Comparison of ENCODE assay signal across 8 cellular contexts in the genomic region with DNA sequence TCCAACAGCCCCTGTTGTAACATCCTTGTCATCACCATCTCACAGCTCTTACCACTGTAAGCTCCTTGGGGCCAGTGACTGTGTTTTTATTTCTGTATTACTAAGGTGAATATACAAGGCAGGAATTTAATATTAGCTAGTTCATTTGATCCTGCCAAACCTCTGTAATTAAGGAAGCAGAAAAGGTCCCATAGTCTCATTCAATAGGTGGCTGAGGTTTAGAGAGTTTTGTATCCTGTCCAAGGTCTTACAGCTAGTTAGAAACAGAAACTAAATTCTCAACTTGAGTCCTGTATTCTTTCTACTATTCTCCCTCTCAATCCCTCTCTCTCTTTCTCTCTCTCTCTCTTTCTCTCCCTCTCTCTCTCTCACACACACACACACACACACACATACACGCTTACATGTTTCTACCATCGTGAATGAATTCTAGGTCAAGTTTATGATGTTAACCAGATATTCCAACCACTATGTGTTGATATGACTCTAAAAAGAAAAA. TPM values are rescaled to one million over a fixed set of nuclear protein-coding genes. Genes with fewer than 3 reads are reported as not detected.
DNase-seq lines count a peak whose midpoint lies in the region; ATAC-seq and TF ChIP-seq lines count a peak whose summit lies in the region.

No MANE protein-coding gene starts in this region.

- no peaks in the 10 kb centered on the region for H3K4me1 ChIP-seq in body of pancreas

- H3K27ac ChIP-seq in body of pancreas: peak overlapping the region in 2 of 4 donors; percentile 39 to 60

- CTCF ChIA-PET in BJ (lab: Yijun Ruan, JAX): interaction anchor here (1.0 to 7.3 kb wide), 4 partner anchors 25 to 145 kb away, joined by 3 to 28 read pairs (median 4); partner anchors contain the start of genes GLIPR1L1 and GLIPR1L2

- no peaks in the 10 kb centered on the region for H3K27me3 Mint-ChIP-seq in mesothelial cell of epicardium (ENCODE audit: low read depth)

- no peaks in the 10 kb centered on the region for H3K9me3 Mint-ChIP-seq in mesothelial cell of epicardium

- peaks cover 32% of the 10 kb centered on the region for H3K4me1 Mint-ChIP-seq in mesothelial cell of epicardium

- DNase-seq in BJ (ENCODE audit: low read depth) (peak; percentile 76), body of pancreas (no peak), mesothelial cell of epicardium (ENCODE audit: low spot score in 2 of 2, unreplicated experiment in 2 of 2) (no peak), NCI-H2107 treated with DMSO at 0.1 percent for 48 hours (lab: John Stamatoyannopoulos, UW; ENCODE audit: unreplicated experiment) (no peak), SKM-1 (lab: John Stamatoyannopoulos, UW; ENCODE audit: unreplicated experiment) (no peak), DMS153 (lab: John Stamatoyannopoulos, UW) (no peak)

- intact Hi-C loops in body of pancreas (cut with DNase I): no loop called here

- ATAC-seq in GM19452 (IDR thresholded peaks at IDR 0.05; ENCODE audit: unreplicated experiment) (peak; percentile 39), HG03558 (IDR thresholded peaks at IDR 0.05; ENCODE audit: extremely low read depth, unreplicated experiment) (peak; percentile 17), body of pancreas (peak; percentile 65)

- H3K9me3 ChIP-seq in body of pancreas: no peaks in the 10 kb centered on the region

- peak overlapping the region; percentile 97 for H3K27ac Mint-ChIP-seq in mesothelial cell of epicardium

- H3K27me3 ChIP-seq in BJ (ENCODE audit: control insufficient read depth, insufficient read depth, low read length) (no peaks in the 10 kb centered on the region), body of pancreas (no peaks in the 10 kb centered on the region)

- no peaks in the 10 kb centered on the region for H3K36me3 ChIP-seq in BJ (ENCODE audit: control insufficient read depth, insufficient read depth, low read length)
- no peaks in the 10 kb centered on the region for H3K36me3 ChIP-seq in body of pancreas (replicated peaks in 1 of 2; ENCODE audit: insufficient read depth in 1 of 2, low read depth in 2 of 2)

- H3K36me3 Mint-ChIP-seq in mesothelial cell of epicardium: no peaks in the 10 kb centered on the region

- 0 to 19% methylated on average over 2 of the region's 2 CpGs for WGBS in body of pancreas, 2 donors

- H3K4me3 ChIP-seq in BJ (ENCODE audit: low read depth, low read length): peak overlapping the region; percentile 42
- H3K4me3 ChIP-seq in body of pancreas: no peak overlapping the region

- TF ChIP-seq CTCF in BJ (IDR thresholded peaks at IDR 0.05; ENCODE audit: insufficient read depth, low read depth, low read length): no peak
- peak in 1 of 7 experiments; percentile 6 for TF ChIP-seq CTCF in body of pancreas (IDR thresholded peaks at IDR 0.05)
- TF ChIP-seq CTCF in mesothelial cell of epicardium (IDR thresholded peaks at IDR 0.05; ENCODE audit: unreplicated experiment): no peak

- no peak for TF ChIP-seq POLR2A in body of pancreas (IDR thresholded peaks at IDR 0.05)

- POLR2A ChIA-PET in BJ (lab: Charles Lee): interaction anchor here (0.7 to 1.5 kb wide), 3 partner anchors 24 to 150 kb away, joined by 3 to 4 read pairs (median 3); partner anchors contain the start of gene CAPS2

- peak overlapping the region; percentile 70 for H3K4me3 Mint-ChIP-seq in mesothelial cell of epicardium

RNA-seq across cellular contexts. Expression of gene GLIPR1, which starts 0.5 kb away (rescaled TPM):
- 175 and 214 TPM in 2 replicates for polyA plus RNA-seq in BJ (2011; rRNA removed)
- 60.5 and 88.3 TPM in 2 replicates for polyA minus RNA-seq in BJ (2011; rRNA and poly(A)+ RNA removed)
- total RNA-seq in body of pancreas (1 to 10 TPM; 5.4 to 6.3 TPM), mesothelial cell of epicardium (25.3 to 30.5 TPM (median 25.8 TPM) in 3 replicates)

RNA-seq across cellular contexts. Expression of gene KRR1, which starts 31.4 kb away (rescaled TPM):
- polyA plus RNA-seq in BJ (2011; rRNA removed): 10.4 and 27.4 TPM in 2 replicates
- 7.0 and 8.7 TPM in 2 replicates for polyA minus RNA-seq in BJ (2011; rRNA and poly(A)+ RNA removed)
- 10 to 100 TPM in 1 of 2 donors, 1 to 10 TPM in 1; 9.3 to 33.9 TPM for total RNA-seq in body of pancreas
- 63.9 to 66.6 TPM (median 65.7 TPM) in 3 replicates for total RNA-seq in mesothelial cell of epicardium
